22 cellular contexts compared by ENCODE assay signal in the genomic region with DNA sequence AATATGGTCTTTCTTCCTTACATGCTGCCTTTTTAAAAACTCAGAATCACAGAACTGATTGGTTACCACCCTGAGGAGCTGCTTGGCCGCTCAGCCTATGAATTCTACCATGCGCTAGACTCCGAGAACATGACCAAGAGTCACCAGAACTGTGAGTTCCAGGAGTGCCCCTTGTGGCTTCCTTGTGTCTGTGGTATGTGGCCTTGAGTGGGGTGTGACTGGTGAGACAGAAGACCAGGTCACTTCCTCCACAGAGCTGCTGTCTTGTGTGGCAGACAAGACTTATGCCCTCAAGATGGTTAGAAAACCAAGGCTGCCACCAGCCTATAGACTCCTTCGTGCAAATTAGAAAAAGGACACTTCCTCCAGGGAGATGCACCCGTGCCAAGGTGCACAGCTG.
DNase-seq lines count a peak whose midpoint lies in the region; ATAC-seq and TF ChIP-seq lines count a peak whose summit lies in the region.
"Had no signal": no experiment of that assay in that cellular context is flagged by ENCODE, and none has a peak within 500 bp of the region (broad histone marks: within the 10 kb centered on the region; RNA-seq: fewer than 3 reads in every experiment).

No MANE protein-coding gene starts in this region.

- no peaks in the 10 kb centered on the region for H3K9me3 ChIP-seq in mucosa of descending colon
- no peaks in the 10 kb centered on the region for H3K9me3 ChIP-seq in upper lobe of right lung
- H3K9me3 ChIP-seq: adrenal gland, Caco-2 had no signal

- H3K4me3 ChIP-seq in mucosa of descending colon: no peak overlapping the region
- H3K4me3 ChIP-seq in upper lobe of right lung: no peak overlapping the region
- no peak overlapping the region for H3K4me3 ChIP-seq in foreskin fibroblast (ENCODE audit: low read depth in 1 of 2, low read length in 2 of 2)
- H3K4me3 ChIP-seq: adrenal gland, neural progenitor cell had no signal

- intact Hi-C loops in Right ventricle myocardium inferior (cut with DNase I) (no loop called here), left ventricle myocardium superior (cut with micrococcal nuclease) (loop anchor here (10.0 kb wide), 2 partner anchors 295 to 355 kb away; no protein-coding TSS in a partner anchor), mucosa of descending colon (cut with DNase I, micrococcal nuclease) (loop anchor here in 1 of 2 donors (10.0 kb wide), 2 partner anchors 305 to 355 kb away; no protein-coding TSS in a partner anchor), upper lobe of right lung (cut with DNase I) (loop anchor here (10.0 kb wide), 1 partner anchor 365 kb away; no protein-coding TSS in a partner anchor)

- H3K27me3 Mint-ChIP-seq in activated CD8-positive, alpha-beta T cell treated with anti-CD3 and anti-CD28 coated beads, Interleukin-2, amount 10 ng/mL, durations not matched to agents 7 days and 5 days (ENCODE audit: low read depth): peaks cover 6% of the 10 kb centered on the region

- POLR2A ChIA-PET in activated CD8-positive, alpha-beta T cell treated with anti-CD3 and anti-CD28 coated beads, Interleukin-2, amount 10 ng/mL, durations not matched to agents 7 days and 5 days (lab: Charles Lee): no interaction called here

- H3K4me1 Mint-ChIP-seq in activated CD8-positive, alpha-beta T cell treated with anti-CD3 and anti-CD28 coated beads, Interleukin-2, amount 10 ng/mL, durations not matched to agents 7 days and 5 days (ENCODE audit: low read depth): peaks cover 41% of the 10 kb centered on the region
- H3K4me1 Mint-ChIP-seq: brain, neural progenitor cell had no signal

- ATAC-seq in Right ventricle myocardium inferior (peak; percentile 11), left ventricle myocardium superior (no peak), mucosa of descending colon (peak; percentile 33), upper lobe of right lung (peak; percentile 63), GM18867 (IDR thresholded peaks at IDR 0.05; ENCODE audit: unreplicated experiment) (no peak)
- peak; percentile 66 for ATAC-seq in activated CD8-positive, alpha-beta T cell treated with anti-CD3 and anti-CD28 coated beads, Interleukin-2, amount 10 ng/mL, durations not matched to agents 7 days and 5 days

- H3K27me3 ChIP-seq in upper lobe of right lung: no peaks in the 10 kb centered on the region
- H3K27me3 ChIP-seq: adrenal gland, neural progenitor cell had no signal

- no peak overlapping the region for H3K27ac ChIP-seq in upper lobe of right lung
- H3K27ac ChIP-seq: adrenal gland, KMS-11, neural progenitor cell had no signal

- CTCF ChIA-PET in activated CD8-positive, alpha-beta T cell treated with anti-CD3 and anti-CD28 coated beads, Interleukin-2, amount 10 ng/mL, durations not matched to agents 7 days and 5 days (lab: Charles Lee): interaction anchor here (0.9 to 5.2 kb wide), 3 partner anchors 36 to 359 kb away, joined by 4 to 48 read pairs (median 5); no protein-coding TSS in a partner anchor

- TF ChIP-seq CTCF in mucosa of descending colon (IDR thresholded peaks at IDR 0.05) (no peak), upper lobe of right lung (IDR thresholded peaks at IDR 0.05) (no peak), foreskin fibroblast (IDR thresholded peaks at IDR 0.05; ENCODE audit: low read depth, low read length) (no peak)

- peaks cover 11% of the 10 kb centered on the region for H3K36me3 Mint-ChIP-seq in activated CD8-positive, alpha-beta T cell treated with anti-CD3 and anti-CD28 coated beads, Interleukin-2, amount 10 ng/mL, durations not matched to agents 7 days and 5 days (ENCODE audit: low read depth)
- H3K36me3 Mint-ChIP-seq: neural progenitor cell had no signal

- H3K9me3 Mint-ChIP-seq in activated CD8-positive, alpha-beta T cell treated with anti-CD3 and anti-CD28 coated beads, Interleukin-2, amount 10 ng/mL, durations not matched to agents 7 days and 5 days (ENCODE audit: insufficient read depth): no peaks in the 10 kb centered on the region

- DNase-seq in Right ventricle myocardium inferior (ENCODE audit: missing footprints): no peak
- no peak for DNase-seq in left ventricle myocardium superior
- DNase-seq in activated CD8-positive, alpha-beta T cell treated with anti-CD3 and anti-CD28 coated beads, Interleukin-2, amount 10 ng/mL, durations not matched to agents 7 days and 5 days: peak; percentile 56
- DNase-seq in mucosa of descending colon: no peak
- DNase-seq in upper lobe of right lung: no peak
- DNase-seq in NCI-H2029 treated with DMSO at 0.1 percent for 48 hours (lab: John Stamatoyannopoulos, UW): no peak
- no peak for DNase-seq in foreskin fibroblast
- DNase-seq: activated gamma-delta T cell treated with Interleukin-2 at 50 U/mL for 16 hours; activated T-cell treated with anti-CD3 and anti-CD28 coated beads for 4 hours; adrenal gland; Caco-2; DMS79 treated with DMSO at 0.1 percent for 48 hours; NCI-H1092; NCI-H1930; NCI-H69; stimulated activated CD8-positive, alpha-beta memory T cell treated with anti-CD3 and anti-CD28 coated beads, Interleukin-4, amount 100 ng/mL, for 48 hours; trophoblast cell had no signal

- H3K27ac Mint-ChIP-seq in activated CD8-positive, alpha-beta T cell treated with anti-CD3 and anti-CD28 coated beads, Interleukin-2, amount 10 ng/mL, durations not matched to agents 7 days and 5 days: peak overlapping the region; percentile 66
- H3K27ac Mint-ChIP-seq: brain, neural progenitor cell, progenitor cell of endocrine pancreas had no signal

- H3K36me3 ChIP-seq in mucosa of descending colon (ENCODE audit: low read depth) (no peaks in the 10 kb centered on the region), upper lobe of right lung (peaks cover 95% of the 10 kb centered on the region)
- H3K36me3 ChIP-seq: neural progenitor cell had no signal

- peak overlapping the region; percentile 6 for H3K4me3 Mint-ChIP-seq in activated CD8-positive, alpha-beta T cell treated with anti-CD3 and anti-CD28 coated beads, Interleukin-2, amount 10 ng/mL, durations not matched to agents 7 days and 5 days
- H3K4me3 Mint-ChIP-seq: brain, neural progenitor cell had no signal

- H3K4me1 ChIP-seq in mucosa of descending colon (ENCODE audit: low read depth) (no peaks in the 10 kb centered on the region), upper lobe of right lung (peaks cover 49% of the 10 kb centered on the region)
- H3K4me1 ChIP-seq: adrenal gland, Caco-2, neural progenitor cell had no signal

Comparison
In these comparisons a context has a peak if more than half of its experiments do, and no peak if none do; other contexts are left out.
1. ATAC-seq: peak in Right ventricle myocardium inferior (single experiment), activated CD8-positive, alpha-beta T cell treated with anti-CD3 and anti-CD28 coated beads, Interleukin-2, amount 10 ng/mL, durations not matched to agents 7 days and 5 days (single experiment), mucosa of descending colon (single experiment) and upper lobe of right lung (single experiment); none in left ventricle myocardium superior (single experiment) and GM18867 (single experiment).